ENCODE assay signal across 13 cellular contexts in the genomic region with DNA sequence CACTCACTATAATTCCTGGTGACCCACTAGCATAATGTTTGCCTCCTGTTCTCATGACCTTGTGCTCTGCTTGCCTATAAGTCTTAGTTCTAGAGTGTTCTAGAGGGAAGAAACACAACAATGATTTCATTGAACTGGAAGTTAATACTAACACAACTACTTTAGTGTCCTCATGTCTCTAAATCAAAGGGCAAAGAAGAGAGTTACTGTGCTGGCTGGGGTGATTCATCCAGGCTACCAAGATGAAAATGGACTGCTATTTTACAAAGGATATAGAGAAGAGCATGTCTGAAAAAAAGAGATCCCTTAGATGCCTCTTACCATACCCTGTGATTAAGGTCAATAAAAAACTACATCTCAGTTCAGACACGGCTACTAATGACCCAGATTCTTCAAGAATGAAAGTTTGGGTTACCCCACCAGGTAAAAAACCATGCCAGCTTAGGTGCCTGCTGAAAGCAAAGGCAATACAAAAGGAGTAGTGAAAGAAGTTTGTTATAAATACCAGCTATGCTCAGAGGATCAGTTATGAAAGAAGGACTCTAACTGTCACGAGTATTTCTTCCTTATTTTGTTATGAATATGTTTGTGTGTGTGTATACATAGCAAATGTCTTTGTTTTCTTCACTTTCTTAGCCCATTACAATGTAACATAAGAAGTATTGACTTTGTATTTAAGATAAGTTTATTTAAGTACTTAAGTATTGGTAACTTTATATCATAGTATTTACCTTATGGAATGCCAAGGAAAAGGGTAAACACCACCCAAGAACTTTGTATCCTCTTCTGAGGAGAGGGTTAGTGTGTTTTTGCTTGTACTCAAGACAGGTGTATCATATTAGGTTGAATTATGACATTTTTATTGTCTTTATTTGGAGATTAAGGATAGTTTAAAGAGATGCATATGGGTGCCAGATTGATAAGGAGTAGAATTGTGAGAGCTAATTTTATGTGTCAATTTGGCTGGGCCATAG.
A peak's percentile ranks its signal among the peaks of the same experiment; 100 is the strongest.
DNase-seq lines count a peak whose midpoint lies in the region; ATAC-seq and TF ChIP-seq lines count a peak whose summit lies in the region.
"Had no signal": no experiment of that assay in that cellular context is flagged by ENCODE, and none has a peak within 500 bp of the region (broad histone marks: within the 10 kb centered on the region; RNA-seq: fewer than 3 reads in every experiment).

No MANE protein-coding gene starts in this region.

- TF ChIP-seq CTCF in activated B cell treated with CpG ODN at 0.5 μM for 24 hours (IDR thresholded peaks at IDR 0.05) (no peak), brain microvascular endothelial cell (IDR thresholded peaks at IDR 0.05; ENCODE audit: low read depth, low read length, missing control alignments) (no peak)

- H3K27me3 ChIP-seq in brain microvascular endothelial cell (replicated peaks), result no peaks in the 10 kb centered on the region
- H3K27me3 ChIP-seq: gastroesophageal sphincter had no signal

- intact Hi-C loops in activated B cell treated with CpG ODN at 0.5 μM for 24 hours (cut with micrococcal nuclease), result loop anchor here (1.0 to 5.0 kb wide), 6 partner anchors 63 to 417 kb away; no protein-coding TSS in a partner anchor

- DNase-seq in activated B cell treated with CpG ODN at 0.5 μM for 24 hours (no peak), brain microvascular endothelial cell (no peak), HuH-7 (ENCODE audit: low spot score) (no peak), substantia nigra (lab: John Stamatoyannopoulos, UW) (no peak)
- DNase-seq: activated T-cell treated with anti-CD3 and anti-CD28 coated beads for 4 hours, amniotic stem cell had no signal

- H3K4me1 Mint-ChIP-seq in activated B cell treated with CpG ODN at 0.5 μM for 24 hours, result peaks cover 13% of the 10 kb centered on the region
- H3K4me1 Mint-ChIP-seq: neural crest cell had no signal

- ATAC-seq in GM18511 (IDR thresholded peaks at IDR 0.05; ENCODE audit: unreplicated experiment), result peak; percentile 89
- peak; percentile 89 for ATAC-seq in GM21786 (IDR thresholded peaks at IDR 0.05; ENCODE audit: unreplicated experiment)
- peak; percentile 78 for ATAC-seq in HG03439 (IDR thresholded peaks at IDR 0.05; ENCODE audit: unreplicated experiment)
- ATAC-seq in activated B cell treated with CpG ODN at 0.5 μM for 24 hours (ENCODE audit: low read depth), result peak; percentile 34
- no peak for ATAC-seq in GM21619 (IDR thresholded peaks at IDR 0.05; ENCODE audit: unreplicated experiment)
- ATAC-seq: gastroesophageal sphincter had no signal

- H3K4me3 Mint-ChIP-seq in activated B cell treated with CpG ODN at 0.5 μM for 24 hours, result no peak overlapping the region
- H3K4me3 Mint-ChIP-seq: B cell, neural crest cell had no signal

- no peaks in the 10 kb centered on the region for H3K36me3 Mint-ChIP-seq in activated B cell treated with CpG ODN at 0.5 μM for 24 hours (ENCODE audit: low read depth)

- H3K27me3 Mint-ChIP-seq in activated B cell treated with CpG ODN at 0.5 μM for 24 hours, result no peaks in the 10 kb centered on the region
- H3K27me3 Mint-ChIP-seq: B cell had no signal

- no peak overlapping the region for H3K27ac ChIP-seq in brain microvascular endothelial cell
- no peak overlapping the region for H3K27ac ChIP-seq in substantia nigra (ENCODE audit: low read depth, low read length, poor library complexity, severe bottlenecking)
- H3K27ac ChIP-seq: gastroesophageal sphincter had no signal

- no peak overlapping the region for H3K27ac Mint-ChIP-seq in activated B cell treated with CpG ODN at 0.5 μM for 24 hours
- H3K27ac Mint-ChIP-seq: B cell had no signal

- peaks cover 4% of the 10 kb centered on the region for H3K9me3 Mint-ChIP-seq in activated B cell treated with CpG ODN at 0.5 μM for 24 hours

- POLR2A ChIA-PET in activated B cell treated with CpG ODN at 0.5 μM for 24 hours (lab: Charles Lee), result no interaction called here

- in situ Hi-C loops in brain microvascular endothelial cell (cut with HindIII; ENCODE audit: low pct_ligation_motif_present, low sequenced_read_pairs), result no loop called here

- H3K36me3 ChIP-seq in brain microvascular endothelial cell (replicated peaks), result no peaks in the 10 kb centered on the region
- H3K36me3 ChIP-seq: gastroesophageal sphincter had no signal

- CTCF ChIA-PET in activated B cell treated with CpG ODN at 0.5 μM for 24 hours (lab: Charles Lee), result interaction anchor here (1.4 to 3.3 kb wide), 5 partner anchors 287 to 417 kb away, joined by 3 to 20 read pairs (median 6); a partner anchor contains a TSS

- H3K4me3 ChIP-seq in brain microvascular endothelial cell (ENCODE audit: low read depth, low read length), result no peak overlapping the region
- H3K4me3 ChIP-seq: gastroesophageal sphincter had no signal
